Comparison of ENCODE assay signal across 30 cellular contexts in genomic region chr3:57233799-57234198, GRCh38. TPM values are rescaled to one million over a fixed set of nuclear protein-coding genes. Genes with fewer than 3 reads are reported as not detected.
"Had no signal": no experiment of that assay in that cellular context is flagged by ENCODE, and none has a peak within 500 bp of the region (broad histone marks: within the 10 kb centered on the region; RNA-seq: fewer than 3 reads in every experiment).

No MANE protein-coding gene starts in this region.

- DNase-seq: hippocampal formation; left colon; left lung; lower lobe of right lung; mammary epithelial cell; mesendoderm; naive thymus-derived CD4-positive, alpha-beta T cell; ovary; stimulated activated CD4-positive, alpha-beta T cell treated with anti-CD3 and anti-CD28 coated beads, Interleukin-12 subunit alpha, Interleukin-12 subunit beta, amount 100 ng/mL, for 4 hours; stimulated activated CD4-positive, alpha-beta T cell treated with anti-CD3 and anti-CD28 coated beads, Interleukin-15, amount 100 ng/mL, for 24 hours; stimulated activated CD4-positive, alpha-beta T cell treated with anti-CD3 and anti-CD28 coated beads, Interleukin-2, amount 100 ng/mL, for 24 hours; stimulated activated CD4-positive, alpha-beta T cell treated with anti-CD3 and anti-CD28 coated beads, Interleukin-4, amount 100 ng/mL, for 1 hour; stimulated activated naive CD4-positive, alpha-beta T cell; tibial artery; uterus had no signal

- H3K9me3 Mint-ChIP-seq: mesothelial cell of epicardium; naive thymus-derived CD4-positive, alpha-beta T cell; natural killer cell treated with Interleukin-12 subunit alpha and Interleukin-12 subunit beta and Interleukin-15 and Interleukin-18, amount 100 ng/mL, for 72 hours; type B pancreatic cell had no signal

- H3K36me3 ChIP-seq: ovary, uterus had no signal

- H3K4me3 Mint-ChIP-seq: mesothelial cell of epicardium; naive thymus-derived CD4-positive, alpha-beta T cell; natural killer cell treated with Interleukin-12 subunit alpha and Interleukin-12 subunit beta and Interleukin-15 and Interleukin-18, amount 100 ng/mL, for 72 hours; stimulated activated naive CD8-positive, alpha-beta T cell treated with anti-CD3 and anti-CD28 coated beads, Interleukin-15, Interleukin-2, amounts not matched to agents 100 ng/mL and 50 ng/mL, for 24 hours; type B pancreatic cell had no signal

- H3K27me3 Mint-ChIP-seq: naive thymus-derived CD4-positive, alpha-beta T cell; natural killer cell treated with Interleukin-12 subunit alpha and Interleukin-12 subunit beta and Interleukin-15 and Interleukin-18, amount 100 ng/mL, for 72 hours; progenitor cell of endocrine pancreas; stimulated activated naive CD8-positive, alpha-beta T cell treated with anti-CD3 and anti-CD28 coated beads, Interleukin-15, Interleukin-2, amounts not matched to agents 100 ng/mL and 50 ng/mL, for 24 hours; type B pancreatic cell had no signal

- H3K4me3 ChIP-seq: left lung, lower lobe of right lung, ovary, right atrium auricular region, skin epidermis, suprapubic skin, thoracic aorta, tibial artery, uterus had no signal

- ATAC-seq: left colon; left lung; lower lobe of right lung; naive thymus-derived CD4-positive, alpha-beta T cell; natural killer cell treated with Interleukin-12 subunit alpha and Interleukin-12 subunit beta and Interleukin-15 and Interleukin-18, amount 100 ng/mL, for 72 hours; sciatic nerve had no signal

- H3K27ac Mint-ChIP-seq: mesothelial cell of epicardium; naive thymus-derived CD4-positive, alpha-beta T cell; natural killer cell treated with Interleukin-12 subunit alpha and Interleukin-12 subunit beta and Interleukin-15 and Interleukin-18, amount 100 ng/mL, for 72 hours; progenitor cell of endocrine pancreas; stimulated activated naive CD8-positive, alpha-beta T cell treated with anti-CD3 and anti-CD28 coated beads, Interleukin-15, Interleukin-2, amounts not matched to agents 100 ng/mL and 50 ng/mL, for 24 hours; type B pancreatic cell had no signal

- H3K27me3 ChIP-seq: left lung, ovary, right atrium auricular region, suprapubic skin, tibial artery, uterus had no signal

- H3K9me3 ChIP-seq: left lung, lower lobe of right lung, ovary, right atrium auricular region, suprapubic skin, thoracic aorta, tibial artery, uterus had no signal

- H3K27ac ChIP-seq: left lung, lower lobe of right lung, ovary, right atrium auricular region, suprapubic skin, thoracic aorta, tibial artery, uterus had no signal

RNA-seq across cellular contexts. Expression of gene HESX1, which starts 34.0 kb away (rescaled TPM):
- total RNA-seq: naive thymus-derived CD4-positive, alpha-beta T cell; natural killer cell treated with Interleukin-12 subunit alpha and Interleukin-12 subunit beta and Interleukin-15 and Interleukin-18, amount 100 ng/mL, for 72 hours; uterus had no signal

RNA-seq across cellular contexts. Expression of gene ASB14, which starts 58.7 kb away (rescaled TPM):
- total RNA-seq: left colon; liver; mammary epithelial cell; mesothelial cell of epicardium; naive thymus-derived CD4-positive, alpha-beta T cell; natural killer cell treated with Interleukin-12 subunit alpha and Interleukin-12 subunit beta and Interleukin-15 and Interleukin-18, amount 100 ng/mL, for 72 hours; omental fat pad; progenitor cell of endocrine pancreas; renal cortical epithelial cell; sciatic nerve; subcutaneous adipose tissue; suprapubic skin; thoracic aorta; ureter had no signal
